In genomic region chr13:103325675-103326074, GRCh38 we compare ENCODE assay signal across 24 cellular contexts.
"Had no signal": no experiment of that assay in that cellular context is flagged by ENCODE, and none has a peak within 500 bp of the region (broad histone marks: within the 10 kb centered on the region; RNA-seq: fewer than 3 reads in every experiment).

No MANE protein-coding gene starts in this region.

- H3K36me3 Mint-ChIP-seq: activated naive CD4-positive, alpha-beta T cell treated with anti-CD3 and anti-CD28 coated beads, Interleukin-2, amount 50 U/mL, for 72 hours; brain had no signal

- H3K4me1 ChIP-seq: ascending aorta had no signal

- DNase-seq: activated B cell treated with CpG ODN at 0.5 μM for 24 hours; activated CD4-positive, alpha-beta T cell treated with anti-CD3 and anti-CD28 coated beads for 1 hour; activated CD4-positive, alpha-beta T cell treated with anti-CD3 and anti-CD28 coated beads, Interleukin-2, amount 10 ng/mL, durations not matched to agents 24 days and 14 days; activated CD4-positive, alpha-beta T cell treated with anti-CD3 and anti-CD28 coated beads, Interleukin-2, amount 50 U/mL, for 48 hours; activated CD8-positive, alpha-beta memory T cell treated with anti-CD3 and anti-CD28 coated beads for 24 hours; activated effector memory CD4-positive, alpha-beta T cell treated with anti-CD3 and anti-CD28 coated beads, Interleukin-2, amount 50 U/mL, for 16 hours; activated naive CD4-positive, alpha-beta T cell treated with Interleukin-2 at 50 U/mL for 16 hours; activated naive CD8-positive, alpha-beta T cell treated with anti-CD3 and anti-CD28 coated beads, Interleukin-2, amount 50 U/mL, for 24 hours; activated T-cell treated with anti-CD3 and anti-CD28 coated beads, Interleukin-2, amount 50 U/mL, for 4 hours; amniotic stem cell; MG63; NCI-H1105 treated with DMSO at 0.1 percent for 48 hours; NCI-H1436 treated with DMSO at 0.1 percent for 48 hours; NCI-H187; NCI-H2081; NCI-H446; NCI-H524; PC-3; SHP77 treated with DMSO at 0.1 percent for 48 hours had no signal

- H3K27me3 Mint-ChIP-seq: activated B cell treated with CpG ODN at 0.5 μM for 24 hours; activated CD4-positive, alpha-beta T cell treated with anti-CD3 and anti-CD28 coated beads, Interleukin-2, amount 10 ng/mL, durations not matched to agents 24 days and 14 days; activated naive CD8-positive, alpha-beta T cell treated with anti-CD3 and anti-CD28 coated beads, Interleukin-2, amount 50 U/mL, for 24 hours; central memory CD8-positive, alpha-beta T cell had no signal

- H3K27me3 ChIP-seq: ascending aorta, MG63 had no signal

- H3K9me3 ChIP-seq: ascending aorta, MG63 had no signal

- H3K9me3 Mint-ChIP-seq: activated CD4-positive, alpha-beta T cell treated with anti-CD3 and anti-CD28 coated beads, Interleukin-2, amount 10 ng/mL, durations not matched to agents 24 days and 14 days; activated naive CD8-positive, alpha-beta T cell treated with anti-CD3 and anti-CD28 coated beads, Interleukin-2, amount 50 U/mL, for 24 hours had no signal

- H3K36me3 ChIP-seq: ascending aorta, MG63 had no signal

- ATAC-seq: activated naive CD4-positive, alpha-beta T cell treated with anti-CD3 and anti-CD28 coated beads, Interleukin-2, amount 50 U/mL, for 72 hours; activated naive CD8-positive, alpha-beta T cell treated with anti-CD3 and anti-CD28 coated beads, Interleukin-2, amount 50 U/mL, for 24 hours; activated T-cell treated with anti-CD3 and anti-CD28 coated beads, Interleukin-2, amount 50 U/mL, for 4 hours; PC-3 had no signal

- H3K4me1 Mint-ChIP-seq: activated B cell treated with CpG ODN at 0.5 μM for 24 hours; activated CD4-positive, alpha-beta T cell treated with anti-CD3 and anti-CD28 coated beads, Interleukin-2, amount 10 ng/mL, durations not matched to agents 24 days and 14 days; activated naive CD8-positive, alpha-beta T cell treated with anti-CD3 and anti-CD28 coated beads, Interleukin-2, amount 50 U/mL, for 24 hours; brain; central memory CD8-positive, alpha-beta T cell had no signal

- H3K4me3 Mint-ChIP-seq: activated B cell treated with CpG ODN at 0.5 μM for 24 hours; activated CD4-positive, alpha-beta T cell treated with anti-CD3 and anti-CD28 coated beads, Interleukin-2, amount 10 ng/mL, durations not matched to agents 24 days and 14 days; activated naive CD8-positive, alpha-beta T cell treated with anti-CD3 and anti-CD28 coated beads, Interleukin-2, amount 50 U/mL, for 24 hours; activated T-cell treated with anti-CD3 and anti-CD28 coated beads, Interleukin-2, amount 50 U/mL, for 4 hours; brain; central memory CD8-positive, alpha-beta T cell; T-helper 1 cell treated with Interleukin-12 subunit alpha and Interleukin-12 subunit beta and Interleukin-4 antibody, amounts not matched to agents 30 μg/mL and 1 μg/mL, for 36 hours had no signal

- H3K4me3 ChIP-seq: ascending aorta, MG63 had no signal

- H3K27ac Mint-ChIP-seq: activated B cell treated with CpG ODN at 0.5 μM for 24 hours; activated CD4-positive, alpha-beta T cell treated with anti-CD3 and anti-CD28 coated beads, Interleukin-2, amount 10 ng/mL, durations not matched to agents 24 days and 14 days; activated naive CD4-positive, alpha-beta T cell treated with anti-CD3 and anti-CD28 coated beads, Interleukin-2, amount 50 U/mL, for 72 hours; activated naive CD8-positive, alpha-beta T cell treated with anti-CD3 and anti-CD28 coated beads, Interleukin-2, amount 50 U/mL, for 24 hours; brain; T-helper 1 cell treated with Interleukin-12 subunit alpha and Interleukin-12 subunit beta and Interleukin-4 antibody, amounts not matched to agents 30 μg/mL and 1 μg/mL, for 36 hours had no signal

- H3K27ac ChIP-seq: ascending aorta had no signal
